Comparison of ENCODE assay signal across 14 cellular contexts in genomic region chr22:39219071-39220050, GRCh38. TPM values are rescaled to one million over a fixed set of nuclear protein-coding genes. Genes with fewer than 3 reads are reported as not detected.
DNase-seq lines count a peak whose midpoint lies in the region; ATAC-seq and TF ChIP-seq lines count a peak whose summit lies in the region.
"Had no signal": no experiment of that assay in that cellular context is flagged by ENCODE, and none has a peak within 500 bp of the region (broad histone marks: within the 10 kb centered on the region; RNA-seq: fewer than 3 reads in every experiment).

No MANE protein-coding gene starts in this region.

- H3K27ac ChIP-seq in right cardiac atrium (ENCODE audit: low read length): no peak overlapping the region
- peak overlapping the region; percentile 59 for H3K27ac ChIP-seq in Panc1 (ENCODE audit: low read length)
- no peak overlapping the region for H3K27ac ChIP-seq in left lung

- TF ChIP-seq CTCF in Panc1 (IDR thresholded peaks at IDR 0.05) (no peak), left lung (IDR thresholded peaks at IDR 0.05) (no peak), progenitor cell of endocrine pancreas (IDR thresholded peaks at IDR 0.05; ENCODE audit: unreplicated experiment) (no peak)

- no peaks in the 10 kb centered on the region for H3K27me3 Mint-ChIP-seq in progenitor cell of endocrine pancreas

- H3K9me3 ChIP-seq in right cardiac atrium (ENCODE audit: control insufficient read depth, low read length): no peaks in the 10 kb centered on the region
- H3K9me3 ChIP-seq in Panc1 (ENCODE audit: control insufficient read depth, insufficient read depth, low read depth, low read length): no peaks in the 10 kb centered on the region
- H3K9me3 ChIP-seq in left lung: no peaks in the 10 kb centered on the region

- H3K36me3 ChIP-seq in Panc1 (ENCODE audit: control insufficient read depth, insufficient read depth, low read length): no peaks in the 10 kb centered on the region
- peaks cover 0 to 10% of the 10 kb centered on the region in 2 donors for H3K36me3 ChIP-seq in left lung

- DNase-seq in cardiac septum (ENCODE audit: low spot score): peak; percentile 49
- no peak for DNase-seq in right cardiac atrium
- no peak for DNase-seq in Panc1 (ENCODE audit: low read depth, low spot score)
- peak; percentile 4 to 28 for DNase-seq in left lung
- DNase-seq in ureter (ENCODE audit: low spot score): peak; percentile 24
- no peak for DNase-seq in activated T-cell treated with anti-CD3 and anti-CD28 coated beads, Interleukin-2, amount 50 U/mL, for 1 hour
- DNase-seq in NCI-H524 treated with DMSO at 0.1 percent for 48 hours (lab: John Stamatoyannopoulos, UW): no peak
- DNase-seq in progenitor cell of endocrine pancreas (ENCODE audit: low spot score, unreplicated experiment): no peak
- DNase-seq: central memory CD4-positive, alpha-beta T cell; NCI-H2081; NK-92 treated with Interleukin-12 subunit alpha and Interleukin-12 subunit beta, amount 100 ng/mL, for 24 hours; stimulated activated CD4-positive, alpha-beta T cell treated with anti-CD3 and anti-CD28 coated beads, Interleukin-2, amount 100 ng/mL, for 24 hours had no signal

- CTCF ChIA-PET in Panc1 (lab: Charles Lee): no interaction called here

- in situ Hi-C loops in Panc1 (cut with HindIII; ENCODE audit: low pct_unique_long_range_greater_than_20kb, low sequenced_read_pairs): no loop called here

- H3K36me3 Mint-ChIP-seq in progenitor cell of endocrine pancreas (ENCODE audit: insufficient read depth): peaks cover 6% of the 10 kb centered on the region
- H3K36me3 Mint-ChIP-seq: activated naive CD8-positive, alpha-beta T cell had no signal

- H3K4me3 ChIP-seq in right cardiac atrium (ENCODE audit: low read length): no peak overlapping the region
- H3K4me3 ChIP-seq in Panc1 (ENCODE audit: low read depth in 2 of 2, low read length in 2 of 2): no peak overlapping the region
- no peak overlapping the region for H3K4me3 ChIP-seq in left lung

- H3K27me3 ChIP-seq in right cardiac atrium (ENCODE audit: control insufficient read depth, insufficient read depth) (no peaks in the 10 kb centered on the region), Panc1 (ENCODE audit: control insufficient read depth, insufficient read depth, low read length) (no peaks in the 10 kb centered on the region), left lung (peaks cover 0 to 21% of the 10 kb centered on the region in 2 donors)

- H3K4me3 Mint-ChIP-seq in progenitor cell of endocrine pancreas (ENCODE audit: low read depth): no peak overlapping the region
- H3K4me3 Mint-ChIP-seq: activated naive CD8-positive, alpha-beta T cell; B cell had no signal

- H3K4me1 Mint-ChIP-seq in progenitor cell of endocrine pancreas (ENCODE audit: low read depth): peaks cover 7% of the 10 kb centered on the region

- ATAC-seq in right cardiac atrium (no peak), Panc1 (no peak), left lung (no peak)

- H3K4me1 ChIP-seq in right cardiac atrium (ENCODE audit: control insufficient read depth, insufficient read depth, low read length): peaks cover 4% of the 10 kb centered on the region
- H3K4me1 ChIP-seq in Panc1 (ENCODE audit: control insufficient read depth, insufficient read depth, low read length): peaks cover 14% of the 10 kb centered on the region
- no peaks in the 10 kb centered on the region for H3K4me1 ChIP-seq in left lung

- H3K9me3 Mint-ChIP-seq in progenitor cell of endocrine pancreas (ENCODE audit: low read depth): peaks cover 5% of the 10 kb centered on the region

- POLR2A ChIA-PET in Panc1 (lab: Charles Lee): no interaction called here

- WGBS in right cardiac atrium: 64% methylated on average over 16 of the region's 16 CpGs

- no peak overlapping the region for H3K27ac Mint-ChIP-seq in progenitor cell of endocrine pancreas
- H3K27ac Mint-ChIP-seq: activated naive CD8-positive, alpha-beta T cell; B cell had no signal

- intact Hi-C loops in cardiac septum (cut with DNase I): no loop called here
- intact Hi-C loops in right cardiac atrium (cut with DNase I): no loop called here
- intact Hi-C loops in Panc1 (cut with micrococcal nuclease; ENCODE audit: unreplicated experiment): no loop called here
- intact Hi-C loops in left lung (cut with DNase I): no loop called here

- BruUV-seq in Panc1 (replicated peaks; lab: Mats Ljungman, UMichigan): no TSS peak

RNA-seq across cellular contexts. Expression of gene PDGFB, which starts 25.4 kb away (rescaled TPM):
- total RNA-seq in cardiac septum: 21.2 TPM
- total RNA-seq in right cardiac atrium: 10 to 100 TPM in 3 of 4 donors, 1 to 10 TPM in 1; 9.3 to 82.1 (median 20.6) TPM
- 15.4 TPM for polyA plus RNA-seq in right cardiac atrium
- total RNA-seq in Panc1 (2021; ENCODE audit: unreplicated experiment): 78.0 TPM
- 109 TPM for polyA plus RNA-seq in Panc1 (2012; ENCODE audit: insufficient read length)
- total RNA-seq in left lung: 10 to 100 TPM; 21.9 to 28.2 TPM
- total RNA-seq in ureter: 5.9 TPM
- total RNA-seq in progenitor cell of endocrine pancreas: 6.7 and 7.1 TPM in 2 replicates
- total RNA-seq: B cell had no signal

Comparison
In these comparisons a context has a peak if more than half of its experiments do, and no peak if none do; other contexts are left out.
1. DNase-seq: peak in cardiac septum (single experiment), left lung (2 of 2) and ureter (single experiment); none in right cardiac atrium (0 of 3), Panc1 (single experiment), activated T-cell treated with anti-CD3 and anti-CD28 coated beads, Interleukin-2, amount 50 U/mL, for 1 hour (single experiment), NCI-H524 treated with DMSO at 0.1 percent for 48 hours (single experiment) and progenitor cell of endocrine pancreas (single experiment).